ENCODE assay signal across 1 cellular context in the genomic region with DNA sequence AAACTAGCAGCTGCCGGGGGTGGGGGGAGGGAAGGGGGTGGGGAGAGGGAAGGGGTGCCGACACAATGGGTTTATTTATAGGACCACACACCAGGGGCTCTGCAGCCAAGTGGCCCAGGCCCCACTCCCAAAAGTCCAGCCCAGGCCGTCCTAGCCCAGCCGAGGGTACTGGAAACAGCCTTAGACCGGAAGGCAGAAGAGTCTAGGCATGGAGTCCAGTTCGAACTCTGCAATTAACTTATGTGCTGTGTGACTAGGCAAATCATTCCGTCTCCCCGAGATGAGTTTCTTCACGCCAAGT.
TF ChIP-seq lines count a peak whose summit lies in the region.

No MANE protein-coding gene starts in this region.

TF ChIP-seq in HepG2, 621 proteins besides CTCF, POLR2A, EP300 and RAD21:
- no peak for TF ChIP-seq DMAP1 (CRISPR knock-in tag; IDR thresholded peaks at IDR 0.05)
- TF ChIP-seq RFX1 (IDR thresholded peaks at IDR 0.05), result no peak
- no peak for TF ChIP-seq DNMT3B (CRISPR knock-in tag; conservative IDR thresholded peaks at IDR 0.05)
- no peak for TF ChIP-seq CAMTA2 (CRISPR knock-in tag; IDR thresholded peaks at IDR 0.05; ENCODE audit: borderline replicate concordance)
- TF ChIP-seq HCFC1 (IDR thresholded peaks at IDR 0.05; ENCODE audit: low read depth, low read length), result no peak
- TF ChIP-seq SNAI1 (CRISPR knock-in tag; IDR thresholded peaks at IDR 0.05; ENCODE audit: borderline replicate concordance), result no peak
- TF ChIP-seq ZNF367 (CRISPR knock-in tag; IDR thresholded peaks at IDR 0.05; ENCODE audit: borderline replicate concordance), result no peak
- no peak for TF ChIP-seq ZSCAN9 (CRISPR knock-in tag; IDR thresholded peaks at IDR 0.05; ENCODE audit: borderline replicate concordance)
